ENCODE assay signal across 8 cellular contexts in genomic region chr21:33915368-33916199, GRCh38. TPM values are rescaled to one million over a fixed set of nuclear protein-coding genes. Genes with fewer than 3 reads are reported as not detected.
DNase-seq lines count a peak whose midpoint lies in the region; ATAC-seq and TF ChIP-seq lines count a peak whose summit lies in the region.

Gene ATP5PO, minus strand, starts transcription at chr21:33915804. Its CDS starts 41 bp downstream, at chr21:33915763.

- peak within 1 kb of the TSS; percentile 100 for H3K4me3 ChIP-seq in GM12864 (ENCODE audit: low read depth, low read length)
- H3K4me3 ChIP-seq in thymus (ENCODE audit: low read length) = peak within 1 kb of the TSS; percentile 82

- H3K27me3 ChIP-seq in thymus (ENCODE audit: control insufficient read depth, insufficient read depth) = no peaks in the 10 kb centered on the region

- TF ChIP-seq CTCF in GM12864 (IDR thresholded peaks at IDR 0.05; ENCODE audit: low read depth, low read length, missing control alignments) (no peak), osteocyte (IDR thresholded peaks at IDR 0.05) (no peak)

- H3K9me3 Mint-ChIP-seq in osteocyte (ENCODE audit: unreplicated experiment) = no peaks in the 10 kb centered on the region

- ATAC-seq in HG02759 (IDR thresholded peaks at IDR 0.05; ENCODE audit: unreplicated experiment) = peak; percentile 99

- peaks cover 5% of the 10 kb centered on the region for H3K36me3 ChIP-seq in thymus (ENCODE audit: control insufficient read depth, insufficient read depth)

- peaks cover 21% of the 10 kb centered on the region for H3K4me1 Mint-ChIP-seq in osteocyte (ENCODE audit: unreplicated experiment)

- DNase-seq in GM12864 (ENCODE audit: low read depth) (peak; percentile 97), NCI-H1417 (lab: John Stamatoyannopoulos, UW) (peak; percentile 98 to 99 (median 99)), SW 1271 (lab: John Stamatoyannopoulos, UW) (peak; percentile 84 to 92), head of caudate nucleus (peak; percentile 95 to 99 (median 98)), osteocyte (ENCODE audit: extremely low spot score, unreplicated experiment) (peak; percentile 99)
- peak; percentile 90 for DNase-seq in activated naive CD8-positive, alpha-beta T cell treated with anti-CD3 and anti-CD28 coated beads, Interleukin-2, amount 50 U/mL, for 16 hours (ENCODE audit: low read depth, low spot score)

- H3K36me3 Mint-ChIP-seq in osteocyte (ENCODE audit: unreplicated experiment) = peaks cover 10% of the 10 kb centered on the region

- WGBS in thymus = under 1% methylated on average over 45 of the region's 45 CpGs

- peak within 1 kb of the TSS; percentile 98 for H3K4me3 Mint-ChIP-seq in osteocyte (ENCODE audit: unreplicated experiment)

- H3K27ac Mint-ChIP-seq in osteocyte (ENCODE audit: unreplicated experiment) = peak within 1 kb of the TSS; percentile 96

- H3K4me1 ChIP-seq in thymus (ENCODE audit: control insufficient read depth, insufficient read depth, low read length) = peaks cover 14% of the 10 kb centered on the region

- H3K27me3 Mint-ChIP-seq in osteocyte (ENCODE audit: unreplicated experiment) = no peaks in the 10 kb centered on the region

- no peaks in the 10 kb centered on the region for H3K9me3 ChIP-seq in thymus (ENCODE audit: control insufficient read depth)

- intact Hi-C loops in head of caudate nucleus (cut with DNase I) = loop anchor here (10.0 kb wide), 1 partner anchor 271 kb away; the partner anchor contains the start of genes CRYZL1 and ITSN1

- H3K27ac ChIP-seq in thymus (ENCODE audit: low read depth) = peak within 1 kb of the TSS; percentile 73

RNA-seq across cellular contexts. Expression of gene ATP5PO, which starts in this region (rescaled TPM):
- 150 and 152 TPM in 2 replicates for total RNA-seq in osteocyte
- 294 TPM for polyA plus RNA-seq in thymus

Comparison
In these comparisons a context has a peak if more than half of its experiments do, and no peak if none do; other contexts are left out.
1. Peak in every context shown above with its lines: DNase-seq, ATAC-seq, H3K4me3 ChIP-seq and H3K27ac ChIP-seq.